In the genomic region with DNA sequence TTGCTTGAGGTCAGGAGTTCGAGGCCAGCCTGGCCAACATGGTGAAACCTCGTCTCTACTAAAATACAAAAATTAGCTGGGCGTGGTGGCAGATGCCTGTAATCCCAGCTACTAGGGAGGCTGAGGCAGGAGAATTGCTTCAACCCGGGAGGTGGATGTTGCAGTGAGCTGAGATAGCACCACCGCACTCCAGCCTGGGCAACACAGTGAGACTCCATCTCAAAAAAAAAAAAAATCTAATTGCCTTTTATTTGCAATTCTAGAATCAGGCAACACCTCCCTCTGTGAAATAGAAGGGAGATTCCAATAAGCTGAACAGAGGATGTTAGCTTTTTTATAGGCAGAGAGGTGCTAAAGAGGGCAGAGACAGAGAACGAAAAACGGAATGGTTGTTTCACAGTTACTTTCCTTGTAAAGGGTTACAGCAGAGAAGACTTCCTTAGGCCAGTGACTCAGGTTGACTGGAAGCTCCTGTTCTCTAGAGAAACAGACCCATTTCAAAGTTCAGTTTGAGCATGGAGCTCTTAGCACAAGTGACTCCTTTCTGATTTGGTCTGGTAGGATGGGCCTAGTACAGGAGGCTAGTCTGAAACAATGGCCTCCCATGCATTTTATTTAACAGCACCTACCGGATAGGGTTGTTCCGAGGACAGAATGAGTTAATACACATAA, we compare ENCODE assay signal across 11 cellular contexts. TPM values are rescaled to one million over a fixed set of nuclear protein-coding genes. Genes with fewer than 3 reads are reported as not detected.
"Had no signal": no experiment of that assay in that cellular context is flagged by ENCODE, and none has a peak within 500 bp of the region (broad histone marks: within the 10 kb centered on the region; RNA-seq: fewer than 3 reads in every experiment).

No MANE protein-coding gene starts in this region.

RNA-seq across cellular contexts. Expression of gene CARD10, which starts 8.0 kb away (rescaled TPM):
- total RNA-seq: activated CD4-positive, alpha-beta T cell treated with anti-CD3 and anti-CD28 coated beads, Interleukin-2, amount 10 ng/mL, durations not matched to agents 24 days and 14 days; T-helper 1 cell treated with Interleukin-12 subunit alpha and Interleukin-12 subunit beta and Interleukin-4 antibody, amounts not matched to agents 30 ng/mL and 1 ng/mL, for 36 hours had no signal

RNA-seq across cellular contexts. Expression of gene MFNG, which starts 41.0 kb away (rescaled TPM):
- total RNA-seq: NCI-H460 had no signal

RNA-seq across cellular contexts. Expression of gene LGALS2, which starts 52.7 kb away (rescaled TPM):
- total RNA-seq: activated CD4-positive, alpha-beta T cell treated with anti-CD3 and anti-CD28 coated beads, Interleukin-2, amount 10 ng/mL, durations not matched to agents 24 days and 14 days; activated CD8-positive, alpha-beta memory T cell treated with anti-CD3 and anti-CD28 coated beads for 36 hours; activated CD8-positive, alpha-beta T cell treated with anti-CD3 and anti-CD28 coated beads for 36 hours; activated naive CD8-positive, alpha-beta T cell treated with anti-CD3 and anti-CD28 coated beads for 36 hours; activated T-cell treated with anti-CD3 and anti-CD28 coated beads, Interleukin-2, amount 50 U/mL, for 72 hours; activated T-helper 17 cell treated with anti-CD3 and anti-CD28 coated beads, Interleukin-2, amount 50 U/mL, for 72 hours; cardiac muscle cell; NCI-H460; SJCRH30; T-helper 2 cell treated with Interferon-gamma antibody and Interleukin-4, amounts not matched to agents 100 ng/mL and 5 ng/mL, for 36 hours had no signal
- polyA plus RNA-seq: cardiac muscle cell had no signal
